In the genomic region with DNA sequence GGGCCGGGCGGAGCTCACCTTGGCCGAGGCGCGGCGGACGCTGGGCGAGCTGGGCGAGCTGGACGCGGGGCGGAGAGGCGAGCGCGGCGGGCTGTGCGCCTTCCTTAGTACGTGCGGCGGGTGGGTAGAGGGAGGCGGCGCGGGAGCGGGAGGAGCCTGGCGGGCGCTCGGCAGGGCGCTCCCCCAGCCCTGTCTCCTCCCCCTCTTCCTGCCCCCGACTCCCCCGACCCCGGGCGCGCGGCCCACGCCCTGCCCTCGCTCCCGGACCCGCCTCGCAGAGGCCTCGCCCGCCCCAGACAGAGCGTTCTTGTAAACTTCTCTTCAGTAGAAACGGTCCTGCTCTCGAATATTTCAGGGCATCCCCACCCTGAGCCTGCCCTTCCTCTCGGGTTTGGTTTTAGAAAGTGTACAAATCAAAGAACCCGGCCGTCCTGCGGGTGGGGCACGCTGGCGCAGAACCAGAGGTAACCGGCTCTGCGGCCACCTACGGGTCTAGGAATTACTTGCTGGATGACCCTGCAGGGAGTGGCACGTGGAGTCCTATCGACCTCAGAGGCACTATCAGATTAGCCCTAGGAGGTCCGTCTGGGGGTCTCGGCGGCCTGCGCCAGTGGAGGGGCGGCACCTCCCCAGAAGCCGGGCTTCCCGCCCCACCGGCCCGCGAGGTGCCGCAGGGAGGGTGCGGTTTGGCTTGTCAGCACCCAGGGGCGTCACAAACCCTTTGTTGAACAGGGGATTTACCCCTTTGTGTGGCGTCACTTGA, we compare ENCODE assay signal across 8 cellular contexts. TPM values are rescaled to one million over a fixed set of nuclear protein-coding genes. Genes with fewer than 3 reads are reported as not detected.
DNase-seq lines count a peak whose midpoint lies in the region; ATAC-seq and TF ChIP-seq lines count a peak whose summit lies in the region.

A gene with protein sequence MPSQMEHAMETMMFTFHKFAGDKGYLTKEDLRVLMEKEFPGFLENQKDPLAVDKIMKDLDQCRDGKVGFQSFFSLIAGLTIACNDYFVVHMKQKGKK (minus strand): TSS at position 126 of the 763 bp plus-strand sequence. CDS start 7,629 bp downstream, outside the sequence.

- peak; percentile 93 for DNase-seq in MG63
- peak; percentile 64 for DNase-seq in activated CD4-positive, alpha-beta T cell treated with anti-CD3 and anti-CD28 coated beads for 1 hour
- no peak for DNase-seq in chondrocyte (ENCODE audit: low spot score)
- peak; percentile 90 for DNase-seq in kidney tubule cell (ENCODE audit: low spot score)
- peak; percentile 50 to 59 for DNase-seq in stimulated activated CD4-positive, alpha-beta T cell treated with anti-CD3 and anti-CD28 coated beads, Interleukin-2, amount 100 ng/mL, for 48 hours
- DNase-seq in pons (ENCODE audit: low spot score), result no peak

- peaks cover 54% of the 10 kb centered on the region for H3K4me1 Mint-ChIP-seq in chondrocyte (ENCODE audit: low read depth)

- H3K27me3 ChIP-seq in MG63, result no peaks in the 10 kb centered on the region

- H3K36me3 ChIP-seq in ES-I3 (ENCODE audit: insufficient read depth, low read length), result 0 out of 2 replicates have a peak, but pooled peaks cover 1% of the 10 kb centered on the region
- H3K36me3 ChIP-seq in MG63, result peaks cover 20% of the 10 kb centered on the region

- ATAC-seq in GM18861 (IDR thresholded peaks at IDR 0.05; ENCODE audit: unreplicated experiment), result no peak

- peaks cover 28% of the 10 kb centered on the region for H3K4me1 ChIP-seq in ES-I3 (ENCODE audit: insufficient read depth, low read length)

- H3K27ac Mint-ChIP-seq in chondrocyte (ENCODE audit: unreplicated experiment), result peak within 1 kb of the TSS; percentile 99

- no peaks in the 10 kb centered on the region for H3K27me3 Mint-ChIP-seq in chondrocyte (ENCODE audit: low read depth)

- H3K9me3 ChIP-seq in ES-I3 (ENCODE audit: control insufficient read depth, insufficient read depth, low read length), result no peaks in the 10 kb centered on the region
- peaks cover 8% of the 10 kb centered on the region for H3K9me3 ChIP-seq in MG63

- peak within 1 kb of the TSS; percentile 97 for H3K9ac ChIP-seq in ES-I3 (ENCODE audit: low read depth, low read length)

- H3K4me3 Mint-ChIP-seq in chondrocyte (ENCODE audit: unreplicated experiment), result peak within 1 kb of the TSS; percentile 88

- H3K9me3 Mint-ChIP-seq in chondrocyte (ENCODE audit: low read depth), result no peaks in the 10 kb centered on the region

- no peak for TF ChIP-seq CTCF in chondrocyte (IDR thresholded peaks at IDR 0.05)

- H3K36me3 Mint-ChIP-seq in chondrocyte (ENCODE audit: low read depth), result no peaks in the 10 kb centered on the region

- peak within 1 kb of the TSS; percentile 83 for H3K4me3 ChIP-seq in MG63

RNA-seq across cellular contexts. Expression of the gene that starts here (rescaled TPM):
- total RNA-seq in MG63 (2014; rRNA removed; shearing (Covaris generic); ENCODE audit: low replicate concordance), result 213 and 271 TPM in 2 replicates
- 454 to 578 TPM (median 560 TPM) in 3 replicates for total RNA-seq in chondrocyte

Comparison
In these comparisons a context has a peak if more than half of its experiments do, and no peak if none do; other contexts are left out.
1. DNase-seq: peak in MG63 (single experiment), activated CD4-positive, alpha-beta T cell treated with anti-CD3 and anti-CD28 coated beads for 1 hour (single experiment), kidney tubule cell (single experiment) and stimulated activated CD4-positive, alpha-beta T cell treated with anti-CD3 and anti-CD28 coated beads, Interleukin-2, amount 100 ng/mL, for 48 hours (2 of 2); none in chondrocyte (single experiment) and pons (single experiment).